8 cellular contexts compared by ENCODE assay signal in genomic region chr11:67613960-67614715, GRCh38. TPM values are rescaled to one million over a fixed set of nuclear protein-coding genes. Genes with fewer than 3 reads are reported as not detected.
DNase-seq lines count a peak whose midpoint lies in the region; ATAC-seq and TF ChIP-seq lines count a peak whose summit lies in the region.

No MANE protein-coding gene starts in this region.

- no peaks in the 10 kb centered on the region for H3F3A ChIP-seq in PC-3 (ENCODE audit: low read length, unreplicated experiment)

- H3K27me3 Mint-ChIP-seq in activated T-cell treated with anti-CD3 and anti-CD28 coated beads, Interleukin-2, amount 50 U/mL, for 4 hours (ENCODE audit: low read depth): no peaks in the 10 kb centered on the region
- H3K27me3 Mint-ChIP-seq in progenitor cell of endocrine pancreas (peaks cover 13% of the 10 kb centered on the region), type B pancreatic cell (peaks cover 12% of the 10 kb centered on the region)

- no peak overlapping the region for H3K4me2 ChIP-seq in PC-3 (ENCODE audit: low read length)

- H3K36me3 Mint-ChIP-seq in activated T-cell treated with anti-CD3 and anti-CD28 coated beads, Interleukin-2, amount 50 U/mL, for 4 hours (ENCODE audit: insufficient read depth): peaks cover 16% of the 10 kb centered on the region
- H3K36me3 Mint-ChIP-seq in progenitor cell of endocrine pancreas (ENCODE audit: insufficient read depth): peaks cover 3% of the 10 kb centered on the region
- no peaks in the 10 kb centered on the region for H3K36me3 Mint-ChIP-seq in type B pancreatic cell

- POLR2A ChIA-PET in PC-3 (lab: Charles Lee; ENCODE audit: unreplicated experiment): no interaction called here

- no peak overlapping the region for H3K9ac ChIP-seq in PC-3 (ENCODE audit: low read length)

- no peak overlapping the region for H3K27ac ChIP-seq in PC-3 (ENCODE audit: low read length)

- no TSS peak for BruUV-seq in PC-3 (replicated peaks; lab: Mats Ljungman, UMichigan)

- peak overlapping the region; percentile 77 for H3K4me3 Mint-ChIP-seq in activated T-cell treated with anti-CD3 and anti-CD28 coated beads, Interleukin-2, amount 50 U/mL, for 4 hours
- H3K4me3 Mint-ChIP-seq in progenitor cell of endocrine pancreas (ENCODE audit: low read depth) (no peak overlapping the region), type B pancreatic cell (peak overlapping the region; percentile 20)

- TF ChIP-seq CTCF in AG09319 (IDR thresholded peaks at IDR 0.05; ENCODE audit: low read depth, low read length) (peak; percentile 72), PC-3 (conservative IDR thresholded peaks at IDR 0.05; ENCODE audit: low read depth, low read length) (peak; percentile 79), fibroblast of villous mesenchyme (IDR thresholded peaks at IDR 0.05; ENCODE audit: insufficient read depth, low read depth, low read length) (peak; percentile 73), progenitor cell of endocrine pancreas (IDR thresholded peaks at IDR 0.05; ENCODE audit: unreplicated experiment) (peak; percentile 74), type B pancreatic cell (conservative IDR thresholded peaks at IDR 0.05) (peak; percentile 82)

- ATAC-seq in GM18861 (IDR thresholded peaks at IDR 0.05; ENCODE audit: unreplicated experiment) (peak; percentile 60), HG03095 (IDR thresholded peaks at IDR 0.05; ENCODE audit: unreplicated experiment) (peak; percentile 79), PC-3 (peak; percentile 55)
- ATAC-seq in activated T-cell treated with anti-CD3 and anti-CD28 coated beads, Interleukin-2, amount 50 U/mL, for 4 hours: peak; percentile 93

- H3K4me1 Mint-ChIP-seq in activated T-cell treated with anti-CD3 and anti-CD28 coated beads, Interleukin-2, amount 50 U/mL, for 4 hours (ENCODE audit: low read depth): peaks cover 24% of the 10 kb centered on the region
- H3K4me1 Mint-ChIP-seq in progenitor cell of endocrine pancreas (ENCODE audit: low read depth) (peaks cover 7% of the 10 kb centered on the region), type B pancreatic cell (ENCODE audit: unreplicated experiment) (peaks cover 12% of the 10 kb centered on the region)

- no peaks in the 10 kb centered on the region for H4K20me1 ChIP-seq in PC-3 (ENCODE audit: low read length)

- H3K27me3 ChIP-seq in PC-3 (ENCODE audit: low read length): no peaks in the 10 kb centered on the region

- H3K9me3 ChIP-seq in PC-3 (ENCODE audit: low read length): no peaks in the 10 kb centered on the region

- no peaks in the 10 kb centered on the region for H3K79me2 ChIP-seq in PC-3 (ENCODE audit: low read length)

- H3K27ac Mint-ChIP-seq in progenitor cell of endocrine pancreas (peak overlapping the region; percentile 49), type B pancreatic cell (no peak overlapping the region)

- no peaks in the 10 kb centered on the region for H3K9me3 Mint-ChIP-seq in activated T-cell treated with anti-CD3 and anti-CD28 coated beads, Interleukin-2, amount 50 U/mL, for 4 hours
- H3K9me3 Mint-ChIP-seq in progenitor cell of endocrine pancreas (ENCODE audit: low read depth): no peaks in the 10 kb centered on the region
- H3K9me3 Mint-ChIP-seq in type B pancreatic cell: no peaks in the 10 kb centered on the region

- CTCF ChIA-PET in PC-3 (lab: Charles Lee): interaction anchor here (0.6 to 1.1 kb wide), 6 partner anchors 16 to 44 kb away, joined by 3 to 7 read pairs (median 3); partner anchors contain the start of genes GSTP1 and NUDT8

- H2AFZ ChIP-seq in PC-3 (ENCODE audit: low read length): no peak overlapping the region

- no peak overlapping the region for H3K4me3 ChIP-seq in PC-3 (ENCODE audit: low read length)
- peak overlapping the region; percentile 48 for H3K4me3 ChIP-seq in fibroblast of villous mesenchyme (ENCODE audit: low read depth, low read length)

- DNase-seq in AG09319 (ENCODE audit: extremely low read depth, low read depth) (no peak), PC-3 (peak; percentile 53), fibroblast of villous mesenchyme (ENCODE audit: low read depth) (peak; percentile 32), progenitor cell of endocrine pancreas (ENCODE audit: low spot score, unreplicated experiment) (peak; percentile 65), type B pancreatic cell (ENCODE audit: extremely low spot score, unreplicated experiment) (peak; percentile 83)
- DNase-seq in activated T-cell treated with anti-CD3 and anti-CD28 coated beads, Interleukin-2, amount 50 U/mL, for 4 hours: peak; percentile 78

- peaks cover 18% of the 10 kb centered on the region for H3K36me3 ChIP-seq in PC-3 (ENCODE audit: low read depth, low read length)

- intact Hi-C loops in PC-3 (cut with micrococcal nuclease): no loop called here

- no peaks in the 10 kb centered on the region for H3K9me2 ChIP-seq in PC-3 (replicated peaks; ENCODE audit: low read length)

- H3K4me1 ChIP-seq in PC-3 (ENCODE audit: insufficient read depth, low read length): no peaks in the 10 kb centered on the region

RNA-seq across cellular contexts. Expression of gene NDUFV1, which starts 7.4 kb away (rescaled TPM):
- 499 and 686 TPM in 2 replicates for total RNA-seq in PC-3 (2014; rRNA removed)
- total RNA-seq in activated T-cell treated with anti-CD3 and anti-CD28 coated beads, Interleukin-2, amount 50 U/mL, for 4 hours: 100 to 1,000 TPM; 338 to 353 (median 350) TPM
- 140 and 178 TPM in 2 replicates for total RNA-seq in fibroblast of villous mesenchyme
- 137 and 150 TPM in 2 replicates for total RNA-seq in progenitor cell of endocrine pancreas
- 220 and 226 TPM in 2 replicates for total RNA-seq in type B pancreatic cell (ENCODE audit: low replicate concordance)

RNA-seq across cellular contexts. Expression of gene NUDT8, which starts 15.6 kb away (rescaled TPM):
- total RNA-seq in PC-3 (2014; rRNA removed) (36.3 and 50.6 TPM in 2 replicates), fibroblast of villous mesenchyme (4.7 and 5.8 TPM in 2 replicates), progenitor cell of endocrine pancreas (5.1 and 6.3 TPM in 2 replicates), type B pancreatic cell (ENCODE audit: low replicate concordance) (10.3 and 16.0 TPM in 2 replicates)
- 10 to 100 TPM; 10.2 to 14.4 (median 12.6) TPM for total RNA-seq in activated T-cell treated with anti-CD3 and anti-CD28 coated beads, Interleukin-2, amount 50 U/mL, for 4 hours

RNA-seq across cellular contexts. Expression of gene TBX10, which starts 25.4 kb away (rescaled TPM):
- not detected in 2 replicates for total RNA-seq in PC-3 (2014; rRNA removed)
- total RNA-seq in activated T-cell treated with anti-CD3 and anti-CD28 coated beads, Interleukin-2, amount 50 U/mL, for 4 hours: not detected
- not detected in 2 replicates for total RNA-seq in fibroblast of villous mesenchyme
- total RNA-seq in progenitor cell of endocrine pancreas: not detected in 2 replicates
- not detected in 2 replicates for total RNA-seq in type B pancreatic cell (ENCODE audit: low replicate concordance)

RNA-seq across cellular contexts. Expression of gene GSTP1, which starts 30.5 kb away (rescaled TPM):
- 1,049 and 1,154 TPM in 2 replicates for total RNA-seq in PC-3 (2014; rRNA removed)
- total RNA-seq in activated T-cell treated with anti-CD3 and anti-CD28 coated beads, Interleukin-2, amount 50 U/mL, for 4 hours: 100 to 1,000 TPM; 363 to 446 (median 421) TPM
- total RNA-seq in fibroblast of villous mesenchyme: 495 and 721 TPM in 2 replicates
- 978 and 982 TPM in 2 replicates for total RNA-seq in progenitor cell of endocrine pancreas
- total RNA-seq in type B pancreatic cell (ENCODE audit: low replicate concordance): 1,009 and 1,011 TPM in 2 replicates

RNA-seq across cellular contexts. Expression of gene ACY3, which starts 36.4 kb away (rescaled TPM):
- total RNA-seq in PC-3 (2014; rRNA removed): not detected in 2 replicates
- total RNA-seq in activated T-cell treated with anti-CD3 and anti-CD28 coated beads, Interleukin-2, amount 50 U/mL, for 4 hours: under 1 TPM in 1 of 3 donors, not detected in 2; 0.37 TPM
- not detected in 2 replicates for total RNA-seq in fibroblast of villous mesenchyme
- total RNA-seq in progenitor cell of endocrine pancreas: 3.0 and 3.4 TPM in 2 replicates
- total RNA-seq in type B pancreatic cell (ENCODE audit: low replicate concordance): 2.2 and 5.8 TPM in 2 replicates
